Comparison of ENCODE assay signal across 1 cellular context in genomic region chr17:71600137-71600789, GRCh38.
TF ChIP-seq lines count a peak whose summit lies in the region.

No MANE protein-coding gene starts in this region.

TF ChIP-seq in HEK293, 187 proteins besides CTCF, POLR2A, EP300 and RAD21 (continued from another document):
- TF ChIP-seq REST (tag by site-specific recombination; IDR thresholded peaks at IDR 0.05) (0 out of 2 replicates have a peak, but pooled peaks have one; percentile 42), ZNF350 (tag by site-specific recombination; IDR thresholded peaks at IDR 0.05) (no peak), KLF1 (tag by site-specific recombination; IDR thresholded peaks at IDR 0.05) (no peak), ZNF148 (tag by site-specific recombination; IDR thresholded peaks at IDR 0.05; ENCODE audit: borderline replicate concordance) (no peak), GLIS1 (tag by site-specific recombination; IDR thresholded peaks at IDR 0.05) (no peak), ZNF404 (tag by site-specific recombination; IDR thresholded peaks at IDR 0.05) (no peak), ZNF558 (tag by site-specific recombination; IDR thresholded peaks at IDR 0.05) (no peak), PRDM4 (tag by site-specific recombination; IDR thresholded peaks at IDR 0.05) (peak; percentile 87), IKZF3 (tag by site-specific recombination; IDR thresholded peaks at IDR 0.05) (peak; percentile 63), ZFP69B (tag by site-specific recombination; IDR thresholded peaks at IDR 0.05) (no peak), ZBTB8A (tag by site-specific recombination; IDR thresholded peaks at IDR 0.05) (peak; percentile 69), PRDM1 (tag by site-specific recombination; IDR thresholded peaks at IDR 0.05) (0 out of 2 replicates have a peak, but pooled peaks have one; percentile 44), ZNF18 (tag by site-specific recombination; IDR thresholded peaks at IDR 0.05) (no peak), OSR2 (tag by site-specific recombination; IDR thresholded peaks at IDR 0.05) (peak; percentile 25; the same call in 1 of the 2 replicates), ZNF514 (tag by site-specific recombination; IDR thresholded peaks at IDR 0.05) (no peak), SP2 (tag by site-specific recombination; IDR thresholded peaks at IDR 0.05) (no peak)
